ENCODE assay signal across 24 cellular contexts in genomic region chr2:239341840-239342239, GRCh38.
"Had no signal": no experiment of that assay in that cellular context is flagged by ENCODE, and none has a peak within 500 bp of the region (broad histone marks: within the 10 kb centered on the region; RNA-seq: fewer than 3 reads in every experiment).

No MANE protein-coding gene starts in this region.

- H3K27me3 Mint-ChIP-seq: dendritic cell treated with granulocyte-macrophage colony-stimulating factor and Interleukin-4, amounts not matched to agents 40 ng/mL and 50 ng/mL, for 4 days; naive thymus-derived CD8-positive, alpha-beta T cell; type B pancreatic cell had no signal

- H3K36me3 ChIP-seq: lower lobe of right lung, prostate gland, thyroid gland had no signal

- H3K9me3 ChIP-seq: esophagus squamous epithelium, lower lobe of right lung, prostate gland, thyroid gland had no signal

- ATAC-seq: left ventricle myocardium superior; lower lobe of right lung; naive thymus-derived CD8-positive, alpha-beta T cell; right cardiac atrium; stimulated activated naive CD8-positive, alpha-beta T cell treated with anti-CD3 and anti-CD28 coated beads, Interleukin-15, amount 100 ng/mL, for 72 hours had no signal

- H3K4me3 ChIP-seq: esophagus squamous epithelium, lower lobe of right lung, prostate gland, thyroid gland had no signal

- H3K27ac ChIP-seq: epithelial cell of prostate, lower lobe of right lung, prostate gland, thyroid gland had no signal

- H3K4me3 Mint-ChIP-seq: dendritic cell treated with granulocyte-macrophage colony-stimulating factor and Interleukin-4, amounts not matched to agents 40 ng/mL and 50 ng/mL, for 4 days; endodermal cell; naive thymus-derived CD8-positive, alpha-beta T cell; nephron progenitor cell; stimulated activated naive CD8-positive, alpha-beta T cell treated with anti-CD3 and anti-CD28 coated beads, Interleukin-15, amount 100 ng/mL, for 72 hours; type B pancreatic cell had no signal

- H3K27ac Mint-ChIP-seq: dendritic cell treated with granulocyte-macrophage colony-stimulating factor and Interleukin-4, amounts not matched to agents 40 ng/mL and 50 ng/mL, for 4 days; stimulated activated naive CD8-positive, alpha-beta T cell treated with anti-CD3 and anti-CD28 coated beads, Interleukin-15, amount 100 ng/mL, for 72 hours; type B pancreatic cell had no signal

- DNase-seq: effector CD8-positive, alpha-beta T cell; endodermal cell; esophagus squamous epithelium; foreskin melanocyte; left ventricle myocardium superior; lower lobe of right lung; naive thymus-derived CD8-positive, alpha-beta T cell; nephron progenitor cell; nucleus accumbens; right cardiac atrium; small intestine; stimulated activated CD4-positive, alpha-beta T cell treated with anti-CD3 and anti-CD28 coated beads, Interleukin-12 subunit alpha, Interleukin-12 subunit beta, amount 100 ng/mL, for 4 hours; stimulated activated CD4-positive, alpha-beta T cell treated with anti-CD3 and anti-CD28 coated beads, Interleukin-1b, Interleukin-23, amount 100 ng/mL, for 48 hours; stimulated activated CD4-positive, alpha-beta T cell treated with anti-CD3 and anti-CD28 coated beads, Interleukin-4, amount 100 ng/mL, for 1 hour; stimulated activated CD8-positive, alpha-beta memory T cell treated with anti-CD3 and anti-CD28 coated beads, Interleukin-4, amount 100 ng/mL, for 48 hours; stimulated activated naive CD4-positive, alpha-beta T cell; stimulated activated naive CD8-positive, alpha-beta T cell treated with anti-CD3 and anti-CD28 coated beads, Interleukin-15, amount 100 ng/mL, for 72 hours; thyroid gland had no signal

- FAIRE-seq: colon, keratinocyte, small intestine had no signal

- H3K9me3 Mint-ChIP-seq: dendritic cell treated with granulocyte-macrophage colony-stimulating factor and Interleukin-4, amounts not matched to agents 40 ng/mL and 50 ng/mL, for 4 days; endodermal cell; stimulated activated naive CD8-positive, alpha-beta T cell treated with anti-CD3 and anti-CD28 coated beads, Interleukin-15, amount 100 ng/mL, for 72 hours; type B pancreatic cell had no signal

- H3K27me3 ChIP-seq: esophagus squamous epithelium, thyroid gland had no signal
